ENCODE assay signal across 21 cellular contexts in genomic region chr2:207498427-207498826, GRCh38.
"Had no signal": no experiment of that assay in that cellular context is flagged by ENCODE, and none has a peak within 500 bp of the region (broad histone marks: within the 10 kb centered on the region; RNA-seq: fewer than 3 reads in every experiment).

No MANE protein-coding gene starts in this region.

- ATAC-seq: left lung; natural killer cell treated with Interleukin-12 subunit alpha and Interleukin-12 subunit beta and Interleukin-15 and Interleukin-18, amount 100 ng/mL, for 72 hours; stimulated activated naive CD8-positive, alpha-beta T cell treated with anti-CD3 and anti-CD28 coated beads, Interleukin-15, Interleukin-2, amounts not matched to agents 100 U/mL and 50 U/mL, for 24 hours; T-cell had no signal

- H3K27ac ChIP-seq: ovary, prostate gland, thyroid gland had no signal

- H3K4me3 ChIP-seq: coronary artery, left lung, ovary, prostate gland, right atrium auricular region, thyroid gland had no signal

- DNase-seq: activated CD4-positive, alpha-beta T cell treated with anti-CD3 and anti-CD28 coated beads for 4 hours; activated CD4-positive, alpha-beta T cell treated with anti-CD3 and anti-CD28 coated beads, Interleukin-2, amount 50 U/mL, for 48 hours; activated effector memory CD4-positive, alpha-beta T cell treated with Interleukin-2 at 50 U/mL for 16 hours; activated naive CD4-positive, alpha-beta T cell treated with anti-CD3 and anti-CD28 coated beads, Interleukin-2, amount 10 ng/mL, durations not matched to agents 7 days and 5 days; activated T-cell treated with anti-CD3 and anti-CD28 coated beads, Interleukin-2, amount 50 U/mL, for 48 hours; amygdala; cerebellar nuclear complex; foreskin fibroblast; left lung; mammary epithelial cell; midbrain; ovary; stimulated activated CD4-positive, alpha-beta T cell treated with anti-CD3 and anti-CD28 coated beads, Interleukin-12 subunit alpha, Interleukin-12 subunit beta, amount 100 ng/mL, for 4 hours; stimulated activated CD4-positive, alpha-beta T cell treated with anti-CD3 and anti-CD28 coated beads, Interleukin-4, amount 100 ng/mL, for 4 hours; stimulated activated naive CD8-positive, alpha-beta T cell treated with anti-CD3 and anti-CD28 coated beads, Interleukin-15, Interleukin-2, amounts not matched to agents 100 U/mL and 50 U/mL, for 24 hours; T-cell; thyroid gland had no signal

- H3K27me3 ChIP-seq: left lung, ovary, right atrium auricular region, thyroid gland had no signal

- H3K36me3 ChIP-seq: left lung, ovary, prostate gland, right atrium auricular region, thyroid gland had no signal

- H3K9me3 ChIP-seq: left lung, ovary, prostate gland, right atrium auricular region, thyroid gland had no signal

- H3K4me1 ChIP-seq: prostate gland, thyroid gland had no signal
